Comparison of ENCODE assay signal across 8 cellular contexts in the genomic region with DNA sequence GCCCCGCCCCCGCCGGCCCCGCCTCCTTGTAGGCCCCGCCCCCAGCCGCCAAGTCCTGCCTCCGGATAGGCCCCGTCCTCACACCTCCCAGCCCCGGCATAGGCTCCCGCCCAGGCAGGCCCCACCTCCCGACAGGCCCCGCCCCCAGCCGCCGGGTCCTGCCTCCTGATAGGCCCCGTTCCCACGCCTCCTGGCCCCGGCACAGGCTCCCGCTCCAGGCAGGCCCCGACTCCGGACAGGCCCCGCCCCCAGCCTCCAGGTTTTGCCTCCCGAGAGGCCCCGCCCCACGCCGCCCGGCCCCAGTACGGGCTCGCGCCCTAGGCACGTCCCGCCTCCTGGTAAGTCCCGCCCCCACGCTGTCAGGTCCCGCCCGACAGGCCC. TPM values are rescaled to one million over a fixed set of nuclear protein-coding genes. Genes with fewer than 3 reads are reported as not detected.
A peak's percentile ranks its signal among the peaks of the same experiment; 100 is the strongest.
DNase-seq lines count a peak whose midpoint lies in the region; ATAC-seq lines count a peak whose summit lies in the region.

No MANE protein-coding gene starts in this region.

- ATAC-seq in CD4-positive, CD25-positive, alpha-beta regulatory T cell (ENCODE audit: low read depth in 2 of 2) = peak; percentile 93 to 94
- ATAC-seq in GM19468 (IDR thresholded peaks at IDR 0.05; ENCODE audit: extremely low read depth, unreplicated experiment) = peak; percentile 78

- H3K36me3 Mint-ChIP-seq in CD4-positive, CD25-positive, alpha-beta regulatory T cell = no peaks in the 10 kb centered on the region

- peak overlapping the region; percentile 49 for H3K27ac ChIP-seq in CD4-positive, CD25-positive, alpha-beta regulatory T cell (ENCODE audit: insufficient read depth, low read length, poor library complexity, severe bottlenecking)

- no peaks in the 10 kb centered on the region for H3K9me3 ChIP-seq in CD4-positive, CD25-positive, alpha-beta regulatory T cell (ENCODE audit: control insufficient read depth in 2 of 2, low read length in 2 of 2)

- H3K9me3 Mint-ChIP-seq in CD4-positive, CD25-positive, alpha-beta regulatory T cell = no peaks in the 10 kb centered on the region

- no peak overlapping the region for H3K27ac Mint-ChIP-seq in CD4-positive, CD25-positive, alpha-beta regulatory T cell

- H3K27me3 ChIP-seq in CD4-positive, CD25-positive, alpha-beta regulatory T cell (ENCODE audit: control insufficient read depth, insufficient read depth, low read length) = no peaks in the 10 kb centered on the region

- H3K4me3 ChIP-seq in CD4-positive, CD25-positive, alpha-beta regulatory T cell (ENCODE audit: low read depth, low read length) = no peak overlapping the region

- peak; percentile 96 to 97 (median 96) for DNase-seq in CD4-positive, CD25-positive, alpha-beta regulatory T cell
- DNase-seq in HK-2 (ENCODE audit: unreplicated experiment) = peak; percentile 100
- DNase-seq in NCI-H82 (lab: John Stamatoyannopoulos, UW) = peak; percentile 98
- peak; percentile 98 for DNase-seq in activated CD8-positive, alpha-beta memory T cell treated with anti-CD3 and anti-CD28 coated beads for 24 hours
- DNase-seq in effector CD8-positive, alpha-beta T cell (lab: John Stamatoyannopoulos, UW) = peak; percentile 97
- peak; percentile 99 for DNase-seq in medulla oblongata (ENCODE audit: extremely low spot score)
- peak; percentile 96 to 99 (median 97) for DNase-seq in stimulated activated CD4-positive, alpha-beta T cell treated with anti-CD3 and anti-CD28 coated beads, TNF-alpha, amount 100 ng/mL, for 48 hours (ENCODE audit: low read depth in 3 of 3)

- H3K4me1 Mint-ChIP-seq in CD4-positive, CD25-positive, alpha-beta regulatory T cell = peaks cover 0 to 29% (median 5%) of the 10 kb centered on the region in 4 donors

- peak overlapping the region; percentile 67 to 77 (median 70) for H3K4me3 Mint-ChIP-seq in CD4-positive, CD25-positive, alpha-beta regulatory T cell

- no peaks in the 10 kb centered on the region for H3K27me3 Mint-ChIP-seq in CD4-positive, CD25-positive, alpha-beta regulatory T cell

- H3K36me3 ChIP-seq in CD4-positive, CD25-positive, alpha-beta regulatory T cell (ENCODE audit: control insufficient read depth, insufficient read depth, low read length) = no peaks in the 10 kb centered on the region

- H3K4me1 ChIP-seq in CD4-positive, CD25-positive, alpha-beta regulatory T cell (ENCODE audit: control insufficient read depth, insufficient read depth, low read length, poor library complexity, severe bottlenecking) = peaks cover 23% of the 10 kb centered on the region

RNA-seq across cellular contexts. Expression of gene MICALL2, which starts 0.2 kb away (rescaled TPM):
- 3.3 TPM for total RNA-seq in CD4-positive, CD25-positive, alpha-beta regulatory T cell
- under 1 TPM in 3 of 4 donors, not detected in 1; 0.14 to 0.35 (median 0.19) TPM for polyA plus RNA-seq in CD4-positive, CD25-positive, alpha-beta regulatory T cell

RNA-seq across cellular contexts. Expression of gene INTS1, which starts 44.7 kb away (rescaled TPM):
- total RNA-seq in CD4-positive, CD25-positive, alpha-beta regulatory T cell = 107 TPM
- polyA plus RNA-seq in CD4-positive, CD25-positive, alpha-beta regulatory T cell = 10 to 100 TPM in 2 of 4 donors, 1 to 10 TPM in 2; 8.5 to 11.9 (median 10.1) TPM
